In genomic region chr7:120842131-120842621, GRCh38 we compare ENCODE assay signal across 16 cellular contexts. TPM values are rescaled to one million over a fixed set of nuclear protein-coding genes. Genes with fewer than 3 reads are reported as not detected.
DNase-seq lines count a peak whose midpoint lies in the region; ATAC-seq, FAIRE-seq and TF ChIP-seq lines count a peak whose summit lies in the region.
"Had no signal": no experiment of that assay in that cellular context is flagged by ENCODE, and none has a peak within 500 bp of the region (broad histone marks: within the 10 kb centered on the region; RNA-seq: fewer than 3 reads in every experiment).

No MANE protein-coding gene starts in this region.

- H3K4me1 Mint-ChIP-seq in Caco-2 (ENCODE audit: low read depth, unreplicated experiment): peaks cover 8% of the 10 kb centered on the region
- H3K4me1 Mint-ChIP-seq: activated CD4-positive, alpha-beta T cell treated with anti-CD3 and anti-CD28 coated beads for 36 hours; IgD-negative memory B cell had no signal

- POLR2A ChIA-PET in Caco-2 (lab: Charles Lee): no interaction called here

- CTCF ChIA-PET in Caco-2 (lab: Charles Lee): no interaction called here

- TF ChIP-seq CTCF in Caco-2 (IDR thresholded peaks at IDR 0.05; ENCODE audit: insufficient read depth in 1 of 2, low read depth in 1 of 2, low read length in 1 of 2, severe bottlenecking in 1 of 2, unreplicated experiment in 1 of 2): no peak

- H3K9me3 Mint-ChIP-seq in Caco-2 (ENCODE audit: unreplicated experiment): no peaks in the 10 kb centered on the region
- H3K9me3 Mint-ChIP-seq: activated T-cell treated with anti-CD3 and anti-CD28 coated beads, Interleukin-2, amount 50 U/mL, for 24 hours; IgD-negative memory B cell had no signal

- H3K4me1 ChIP-seq in Caco-2: no peaks in the 10 kb centered on the region

- no peaks in the 10 kb centered on the region for H3K9me3 ChIP-seq in Caco-2
- H3K9me3 ChIP-seq: ovary, thoracic aorta had no signal

- DNase-seq in COR-L47 (lab: John Stamatoyannopoulos, UW) (peak; percentile 70), NCI-H1417 (lab: John Stamatoyannopoulos, UW) (peak; percentile 62 to 97 (median 84)), NCI-H748 (lab: John Stamatoyannopoulos, UW; ENCODE audit: unreplicated experiment) (peak; percentile 91), kidney glomerular epithelial cell (lab: John Stamatoyannopoulos, UW) (peak; percentile 88), Caco-2 (no peak), frontal cortex (ENCODE audit: low spot score in 2 of 2) (no peak)
- DNase-seq: activated CD4-positive, alpha-beta T cell treated with anti-CD3 and anti-CD28 coated beads for 36 hours; activated T-cell treated with anti-CD3 and anti-CD28 coated beads, Interleukin-2, amount 50 U/mL, for 24 hours; midbrain; NCI-H2171 treated with DMSO at 0.1 percent for 48 hours; ovary had no signal

- H3K27me3 Mint-ChIP-seq in Caco-2 (ENCODE audit: insufficient read depth, unreplicated experiment): no peaks in the 10 kb centered on the region

- no peak overlapping the region for H3K4me3 ChIP-seq in Caco-2 (ENCODE audit: low read depth, low read length)
- H3K4me3 ChIP-seq: ovary, thoracic aorta had no signal

- no peak overlapping the region for H3K4me3 Mint-ChIP-seq in Caco-2 (ENCODE audit: unreplicated experiment)
- H3K4me3 Mint-ChIP-seq: activated CD4-positive, alpha-beta T cell treated with anti-CD3 and anti-CD28 coated beads for 36 hours; activated T-cell treated with anti-CD3 and anti-CD28 coated beads, Interleukin-2, amount 50 U/mL, for 24 hours; IgD-negative memory B cell had no signal

- no peaks in the 10 kb centered on the region for H3K36me3 Mint-ChIP-seq in Caco-2 (ENCODE audit: insufficient read depth, unreplicated experiment)
- H3K36me3 Mint-ChIP-seq: IgD-negative memory B cell had no signal

- H3K27ac Mint-ChIP-seq in Caco-2 (ENCODE audit: unreplicated experiment): no peak overlapping the region
- H3K27ac Mint-ChIP-seq: activated CD4-positive, alpha-beta T cell treated with anti-CD3 and anti-CD28 coated beads for 36 hours; activated T-cell treated with anti-CD3 and anti-CD28 coated beads, Interleukin-2, amount 50 U/mL, for 24 hours; IgD-negative memory B cell had no signal

- BruUV-seq in Caco-2 (replicated peaks; lab: Mats Ljungman, UMichigan): no TSS peak

- no peaks in the 10 kb centered on the region for H3K36me3 ChIP-seq in Caco-2 (ENCODE audit: control insufficient read depth, insufficient read depth, low read length)
- H3K36me3 ChIP-seq: ovary had no signal

- FAIRE-seq in frontal cortex (lab: Jason Lieb, UNC): no peak

- intact Hi-C loops in Caco-2 (cut with micrococcal nuclease; ENCODE audit: unreplicated experiment): loop anchor here (2.0 kb wide), 1 partner anchor 15 kb away; no protein-coding TSS in a partner anchor

- ATAC-seq in GM21515 (IDR thresholded peaks at IDR 0.05; ENCODE audit: unreplicated experiment): no peak
- ATAC-seq in GM18873 (IDR thresholded peaks at IDR 0.05; ENCODE audit: low FRiP score, unreplicated experiment): no peak
- ATAC-seq: activated CD4-positive, alpha-beta T cell treated with anti-CD3 and anti-CD28 coated beads for 36 hours had no signal

- no peaks in the 10 kb centered on the region for H3K27me3 ChIP-seq in Caco-2 (replicated peaks; ENCODE audit: control insufficient read depth, insufficient read depth, low read length)
- H3K27me3 ChIP-seq: ovary had no signal

RNA-seq across cellular contexts. Expression of gene TSPAN12, which starts 15.8 kb away (rescaled TPM):
- total RNA-seq in Caco-2 (2022): 2.9 and 4.1 TPM in 2 replicates
- total RNA-seq in frontal cortex: 5.7 TPM
- total RNA-seq: activated CD4-positive, alpha-beta T cell treated with anti-CD3 and anti-CD28 coated beads for 36 hours; T-helper 1 cell treated with Interleukin-12 subunit alpha and Interleukin-12 subunit beta and Interleukin-4 antibody, amounts not matched to agents 30 ng/mL and 1 ng/mL, for 36 hours had no signal

Comparison
In these comparisons a context has a peak if more than half of its experiments do, and no peak if none do; other contexts are left out.
1. DNase-seq: peak in COR-L47 (single experiment), NCI-H1417 (3 of 3), NCI-H748 (single experiment) and kidney glomerular epithelial cell (single experiment); none in Caco-2 (0 of 2) and frontal cortex (0 of 2).